ENCODE assay signal across 8 cellular contexts in genomic region chr17:7004398-7005253, GRCh38. TPM values are rescaled to one million over a fixed set of nuclear protein-coding genes. Genes with fewer than 3 reads are reported as not detected.
DNase-seq lines count a peak whose midpoint lies in the region; ATAC-seq and TF ChIP-seq lines count a peak whose summit lies in the region.

No MANE protein-coding gene starts in this region.

- no peaks in the 10 kb centered on the region for H3K27me3 Mint-ChIP-seq in type B pancreatic cell

- peaks cover 26% of the 10 kb centered on the region for H3K36me3 Mint-ChIP-seq in type B pancreatic cell

- H3K4me1 ChIP-seq in Panc1 (ENCODE audit: control insufficient read depth, insufficient read depth, low read length) (no peaks in the 10 kb centered on the region), breast epithelium (no peaks in the 10 kb centered on the region)

- H3K27ac Mint-ChIP-seq in type B pancreatic cell = peak overlapping the region; percentile 50

- H3K9me3 ChIP-seq in Panc1 (ENCODE audit: control insufficient read depth, insufficient read depth, low read depth, low read length) = no peaks in the 10 kb centered on the region
- no peaks in the 10 kb centered on the region for H3K9me3 ChIP-seq in breast epithelium

- intact Hi-C loops in Panc1 (cut with micrococcal nuclease; ENCODE audit: unreplicated experiment) (loop anchor here (2.0 kb wide), 1 partner anchor 92 kb away; no protein-coding TSS in a partner anchor), breast epithelium (cut with DNase I; ENCODE audit: low total_unique reads) (loop anchor here (10.0 kb wide), 1 partner anchor 90 kb away; no protein-coding TSS in a partner anchor)

- H3K27ac ChIP-seq in Panc1 (ENCODE audit: low read length) (no peak overlapping the region), breast epithelium (peak overlapping the region in 1 of 2 donors; percentile 8)

- H3K36me3 ChIP-seq in Panc1 (ENCODE audit: control insufficient read depth, insufficient read depth, low read length) (peaks cover 7% of the 10 kb centered on the region), breast epithelium (peaks cover under 1% of the 10 kb centered on the region)

- H3K4me3 ChIP-seq in Panc1 (ENCODE audit: low read depth in 2 of 2, low read length in 2 of 2) = no peak overlapping the region
- H3K4me3 ChIP-seq in breast epithelium = no peak overlapping the region

- TF ChIP-seq CTCF in GM10248 (IDR thresholded peaks at IDR 0.05; ENCODE audit: control extremely low read depth, extremely low read depth, low read depth, missing control alignments) = peak; percentile 59
- peak; percentile 77 for TF ChIP-seq CTCF in Panc1 (IDR thresholded peaks at IDR 0.05)
- peak; percentile 64 to 78 (median 71) for TF ChIP-seq CTCF in breast epithelium (IDR thresholded peaks at IDR 0.05)
- TF ChIP-seq CTCF in type B pancreatic cell (conservative IDR thresholded peaks at IDR 0.05) = peak; percentile 88

- no peak for TF ChIP-seq POLR2A in breast epithelium (IDR thresholded peaks at IDR 0.05)

- H3K4me1 Mint-ChIP-seq in type B pancreatic cell (ENCODE audit: unreplicated experiment) = peaks cover 6% of the 10 kb centered on the region

- BruUV-seq in Panc1 (replicated peaks; lab: Mats Ljungman, UMichigan) = no TSS peak

- in situ Hi-C loops in ACHN (cut with HindIII; ENCODE audit: low pct_ligation_motif_present, low pct_unique_long_range_greater_than_20kb, low sequenced_read_pairs) (no loop called here), Panc1 (cut with HindIII; ENCODE audit: low pct_unique_long_range_greater_than_20kb, low sequenced_read_pairs) (no loop called here)

- H3K4me3 Mint-ChIP-seq in type B pancreatic cell = peak overlapping the region; percentile 23

- CTCF ChIA-PET in GM10248 (lab: Yijun Ruan, JAX) = interaction anchor here (0.7 to 10.6 kb wide), 41 partner anchors 10 to 534 kb away, joined by 3 to 193 read pairs (median 5); partner anchors contain the start of genes ALOX12, BCL6B, SLC16A13 and TEKT1
- CTCF ChIA-PET in Panc1 (lab: Charles Lee) = interaction anchor here (0.6 to 1.5 kb wide), 6 partner anchors 17 to 161 kb away, joined by 3 to 15 read pairs (median 8); no protein-coding TSS in a partner anchor

- POLR2A ChIA-PET in GM10248 (lab: Yijun Ruan, JAX) = no interaction called here
- POLR2A ChIA-PET in Panc1 (lab: Charles Lee) = interaction anchor here (0.6 kb wide), 2 partner anchors 69 to 106 kb away, joined by 3 read pairs; no protein-coding TSS in a partner anchor

- no peaks in the 10 kb centered on the region for H3K27me3 ChIP-seq in Panc1 (ENCODE audit: control insufficient read depth, insufficient read depth, low read length)
- H3K27me3 ChIP-seq in breast epithelium = no peaks in the 10 kb centered on the region

- DNase-seq in ACHN = peak; percentile 77
- DNase-seq in GM10248 (ENCODE audit: extremely low spot score) = peak; percentile 69
- peak; percentile 72 for DNase-seq in M059J (ENCODE audit: low read depth)
- no peak for DNase-seq in Panc1 (ENCODE audit: low read depth, low spot score)
- DNase-seq in breast epithelium (ENCODE audit: low spot score in 2 of 2) = no peak
- DNase-seq in left kidney (ENCODE audit: low read depth, low spot score) = peak; percentile 89
- no peak for DNase-seq in type B pancreatic cell (ENCODE audit: extremely low spot score, unreplicated experiment)

- peak; percentile 89 for ATAC-seq in Panc1
- ATAC-seq in HG03571 (IDR thresholded peaks at IDR 0.05; ENCODE audit: unreplicated experiment) = no peak

- no peaks in the 10 kb centered on the region for H3K9me3 Mint-ChIP-seq in type B pancreatic cell

RNA-seq across cellular contexts. Expression of gene RNASEK, which starts 7.8 kb away (rescaled TPM):
- total RNA-seq in M059J (2014; rRNA removed; shearing (Covaris generic)) = 262 and 391 TPM in 2 replicates
- total RNA-seq in Panc1 (2021; ENCODE audit: unreplicated experiment) = 196 TPM
- polyA plus RNA-seq in Panc1 (2012; ENCODE audit: insufficient read length) = 255 TPM
- total RNA-seq in breast epithelium = 100 to 1,000 TPM in 1 of 3 donors, 10 to 100 TPM in 2; 18.7 to 154 (median 93.4) TPM
- total RNA-seq in type B pancreatic cell (ENCODE audit: low replicate concordance) = 176 and 208 TPM in 2 replicates

RNA-seq across cellular contexts. Expression of gene ALOX12, which starts 8.8 kb away (rescaled TPM):
- not detected in 2 replicates for total RNA-seq in M059J (2014; rRNA removed; shearing (Covaris generic))
- total RNA-seq in Panc1 (2021; ENCODE audit: unreplicated experiment) (not detected), breast epithelium (not detected), type B pancreatic cell (ENCODE audit: low replicate concordance) (0.34 and 2.1 TPM in 2 replicates)
- polyA plus RNA-seq in Panc1 (2012; ENCODE audit: insufficient read length) = 1.4 TPM

RNA-seq across cellular contexts. Expression of gene BCL6B, which starts 18.2 kb away (rescaled TPM):
- total RNA-seq in M059J (2014; rRNA removed; shearing (Covaris generic)) = not detected in 2 replicates
- total RNA-seq in Panc1 (2021; ENCODE audit: unreplicated experiment) (0.18 TPM), breast epithelium (1 to 10 TPM; 1.4 to 5.9 (median 4.1) TPM), type B pancreatic cell (ENCODE audit: low replicate concordance) (not detected in 2 replicates)
- polyA plus RNA-seq in Panc1 (2012; ENCODE audit: insufficient read length) = 0.18 TPM

RNA-seq across cellular contexts. Expression of gene SLC16A13, which starts 31.2 kb away (rescaled TPM):
- total RNA-seq in M059J (2014; rRNA removed; shearing (Covaris generic)) = 0.30 and 0.54 TPM in 2 replicates
- total RNA-seq in Panc1 (2021; ENCODE audit: unreplicated experiment) = 13.1 TPM
- polyA plus RNA-seq in Panc1 (2012; ENCODE audit: insufficient read length) = 10.7 TPM
- total RNA-seq in breast epithelium = 1 to 10 TPM in 2 of 3 donors, under 1 TPM in 1; 0.32 to 3.5 (median 2.6) TPM
- 13.5 and 15.5 TPM in 2 replicates for total RNA-seq in type B pancreatic cell (ENCODE audit: low replicate concordance)

RNA-seq across cellular contexts. Expression of gene SLC16A11, which starts 39.3 kb away (rescaled TPM):
- not detected in 2 replicates for total RNA-seq in M059J (2014; rRNA removed; shearing (Covaris generic))
- not detected for total RNA-seq in Panc1 (2021; ENCODE audit: unreplicated experiment)
- polyA plus RNA-seq in Panc1 (2012; ENCODE audit: insufficient read length) = 0.62 TPM
- 1 to 10 TPM in 2 of 3 donors, not detected in 1; 1.5 to 3.6 TPM for total RNA-seq in breast epithelium
- total RNA-seq in type B pancreatic cell (ENCODE audit: low replicate concordance) = 3.9 and 10.5 TPM in 2 replicates

Comparison
In these comparisons a context has a peak if more than half of its experiments do, and no peak if none do; other contexts are left out.
1. DNase-seq: peak in ACHN (single experiment), GM10248 (single experiment), M059J (single experiment) and left kidney (single experiment); none in Panc1 (single experiment), breast epithelium (0 of 2) and type B pancreatic cell (single experiment).
2. Peak in every context shown above with its lines, with median percentiles within 50 percentile points of each other: CTCF ChIP-seq.